17 cellular contexts compared by ENCODE assay signal in genomic region chr5:74318985-74319563, GRCh38.
DNase-seq lines count a peak whose midpoint lies in the region; ATAC-seq, FAIRE-seq and TF ChIP-seq lines count a peak whose summit lies in the region.
"Had no signal": no experiment of that assay in that cellular context is flagged by ENCODE, and none has a peak within 500 bp of the region (broad histone marks: within the 10 kb centered on the region; RNA-seq: fewer than 3 reads in every experiment).

No MANE protein-coding gene starts in this region.

- no peak for ATAC-seq in activated CD8-positive, alpha-beta T cell treated with anti-CD3 and anti-CD28 coated beads for 36 hours
- ATAC-seq in activated CD8-positive, alpha-beta T cell treated with anti-CD3 and anti-CD28 coated beads, Interleukin-2, amount 10 ng/mL, durations not matched to agents 7 days and 5 days: no peak
- ATAC-seq: pancreas had no signal

- H3K27ac Mint-ChIP-seq in activated CD8-positive, alpha-beta T cell treated with anti-CD3 and anti-CD28 coated beads for 36 hours: no peak overlapping the region
- no peak overlapping the region for H3K27ac Mint-ChIP-seq in activated CD8-positive, alpha-beta T cell treated with anti-CD3 and anti-CD28 coated beads, Interleukin-2, amount 10 ng/mL, durations not matched to agents 7 days and 5 days
- H3K27ac Mint-ChIP-seq in astrocyte (ENCODE audit: unreplicated experiment) (peak overlapping the region; percentile 96), nephron (peak overlapping the region in 2 of 3 experiments; percentile 54 to 71)

- H3K79me2 ChIP-seq in astrocyte (ENCODE audit: insufficient read depth, low read length): no peaks in the 10 kb centered on the region

- TF ChIP-seq CTCF in activated CD8-positive, alpha-beta T cell treated with anti-CD3 and anti-CD28 coated beads for 36 hours (IDR thresholded peaks at IDR 0.05): no peak
- no peak for TF ChIP-seq CTCF in astrocyte (IDR thresholded peaks at IDR 0.05; ENCODE audit: insufficient read depth, low read depth, low read length)
- TF ChIP-seq CTCF in nephron (IDR thresholded peaks at IDR 0.05; ENCODE audit: unreplicated experiment in 3 of 3): no peak

- no peaks in the 10 kb centered on the region for H3K27me3 ChIP-seq in astrocyte (ENCODE audit: insufficient read depth, low read length)
- H3K27me3 ChIP-seq: esophagus muscularis mucosa, pancreas, spleen, testis had no signal

- POLR2A ChIA-PET in activated CD8-positive, alpha-beta T cell treated with anti-CD3 and anti-CD28 coated beads for 36 hours (lab: Charles Lee): no interaction called here
- POLR2A ChIA-PET in activated CD8-positive, alpha-beta T cell treated with anti-CD3 and anti-CD28 coated beads, Interleukin-2, amount 10 ng/mL, durations not matched to agents 7 days and 5 days (lab: Charles Lee): no interaction called here

- H3K4me2 ChIP-seq in astrocyte (ENCODE audit: low read length): no peak overlapping the region

- H4K20me1 ChIP-seq in astrocyte (ENCODE audit: insufficient read depth, low read length): no peaks in the 10 kb centered on the region

- FAIRE-seq in astrocyte (lab: Jason Lieb, UNC): peak; percentile 37
- FAIRE-seq: G401.6, pancreas had no signal

- H2AFZ ChIP-seq in astrocyte (ENCODE audit: low read depth, low read length): no peak overlapping the region

- peaks cover 16% of the 10 kb centered on the region for H3K27me3 Mint-ChIP-seq in activated CD8-positive, alpha-beta T cell treated with anti-CD3 and anti-CD28 coated beads for 36 hours
- peaks cover 10% of the 10 kb centered on the region for H3K27me3 Mint-ChIP-seq in activated CD8-positive, alpha-beta T cell treated with anti-CD3 and anti-CD28 coated beads, Interleukin-2, amount 10 ng/mL, durations not matched to agents 7 days and 5 days (ENCODE audit: low read depth)
- no peaks in the 10 kb centered on the region for H3K27me3 Mint-ChIP-seq in astrocyte (ENCODE audit: low read depth, unreplicated experiment)
- peaks cover 1% of the 10 kb centered on the region for H3K27me3 Mint-ChIP-seq in nephron (ENCODE audit: low read depth)

- H3K4me1 ChIP-seq in astrocyte (ENCODE audit: insufficient read depth, low read length): peaks cover 24% of the 10 kb centered on the region
- H3K4me1 ChIP-seq: pancreas, spleen, testis had no signal

- H3K9ac ChIP-seq in astrocyte (ENCODE audit: low read length): no peak overlapping the region

- no peaks in the 10 kb centered on the region for H3K36me3 ChIP-seq in astrocyte (ENCODE audit: insufficient read depth, low read length)
- H3K36me3 ChIP-seq: esophagus muscularis mucosa, pancreas, spleen had no signal

- intact Hi-C loops in activated CD8-positive, alpha-beta T cell treated with anti-CD3 and anti-CD28 coated beads for 36 hours (cut with micrococcal nuclease): no loop called here

- H3K4me1 Mint-ChIP-seq in activated CD8-positive, alpha-beta T cell treated with anti-CD3 and anti-CD28 coated beads for 36 hours (ENCODE audit: low read depth): no peaks in the 10 kb centered on the region
- H3K4me1 Mint-ChIP-seq in activated CD8-positive, alpha-beta T cell treated with anti-CD3 and anti-CD28 coated beads, Interleukin-2, amount 10 ng/mL, durations not matched to agents 7 days and 5 days (ENCODE audit: low read depth): no peaks in the 10 kb centered on the region
- peaks cover 58% of the 10 kb centered on the region for H3K4me1 Mint-ChIP-seq in astrocyte (ENCODE audit: low read depth, unreplicated experiment)
- H3K4me1 Mint-ChIP-seq in nephron: peaks cover 10% of the 10 kb centered on the region

- H3K9me3 ChIP-seq in astrocyte (ENCODE audit: insufficient read depth, low read depth, low read length): no peaks in the 10 kb centered on the region
- H3K9me3 ChIP-seq: esophagus muscularis mucosa, pancreas, spleen, testis had no signal

- DNase-seq in activated CD8-positive, alpha-beta T cell treated with anti-CD3 and anti-CD28 coated beads for 36 hours: peak; percentile 20
- no peak for DNase-seq in activated CD8-positive, alpha-beta T cell treated with anti-CD3 and anti-CD28 coated beads, Interleukin-2, amount 10 ng/mL, durations not matched to agents 7 days and 5 days
- DNase-seq in HPDE6-E6E7 (ENCODE audit: extremely low spot score): peak; percentile 35
- peak; percentile 63 for DNase-seq in astrocyte (ENCODE audit: low read depth)
- DNase-seq in activated gamma-delta T cell (lab: John Stamatoyannopoulos, UW): no peak
- DNase-seq in SKM-1 (lab: John Stamatoyannopoulos, UW; ENCODE audit: unreplicated experiment): no peak
- DNase-seq in NCI-H2107 treated with DMSO at 0.1 percent for 48 hours (lab: John Stamatoyannopoulos, UW; ENCODE audit: unreplicated experiment): no peak
- DNase-seq: cortex of kidney, KG1, NCI-H1436, NCI-H446 treated with DMSO at 0.1 percent for 48 hours, pancreas, spleen, testis had no signal

- H3K4me3 Mint-ChIP-seq in activated CD8-positive, alpha-beta T cell treated with anti-CD3 and anti-CD28 coated beads for 36 hours: no peak overlapping the region
- H3K4me3 Mint-ChIP-seq in activated CD8-positive, alpha-beta T cell treated with anti-CD3 and anti-CD28 coated beads, Interleukin-2, amount 10 ng/mL, durations not matched to agents 7 days and 5 days: no peak overlapping the region
- H3K4me3 Mint-ChIP-seq in astrocyte (ENCODE audit: unreplicated experiment) (no peak overlapping the region), nephron (no peak overlapping the region)

- H3K36me3 Mint-ChIP-seq in activated CD8-positive, alpha-beta T cell treated with anti-CD3 and anti-CD28 coated beads for 36 hours (ENCODE audit: low read depth): no peaks in the 10 kb centered on the region
- no peaks in the 10 kb centered on the region for H3K36me3 Mint-ChIP-seq in activated CD8-positive, alpha-beta T cell treated with anti-CD3 and anti-CD28 coated beads, Interleukin-2, amount 10 ng/mL, durations not matched to agents 7 days and 5 days (ENCODE audit: low read depth)
- H3K36me3 Mint-ChIP-seq in astrocyte (ENCODE audit: low read depth, unreplicated experiment) (no peaks in the 10 kb centered on the region), nephron (ENCODE audit: low read depth) (no peaks in the 10 kb centered on the region)

- no peaks in the 10 kb centered on the region for H3K9me3 Mint-ChIP-seq in activated CD8-positive, alpha-beta T cell treated with anti-CD3 and anti-CD28 coated beads for 36 hours
- no peaks in the 10 kb centered on the region for H3K9me3 Mint-ChIP-seq in activated CD8-positive, alpha-beta T cell treated with anti-CD3 and anti-CD28 coated beads, Interleukin-2, amount 10 ng/mL, durations not matched to agents 7 days and 5 days (ENCODE audit: insufficient read depth)
- H3K9me3 Mint-ChIP-seq in astrocyte (ENCODE audit: unreplicated experiment) (no peaks in the 10 kb centered on the region), nephron (no peaks in the 10 kb centered on the region)

- H3K4me3 ChIP-seq in astrocyte (ENCODE audit: insufficient read depth, low read depth, low read length): no peak overlapping the region
- H3K4me3 ChIP-seq: esophagus muscularis mucosa, pancreas, spleen, testis had no signal

- CTCF ChIA-PET in activated CD8-positive, alpha-beta T cell treated with anti-CD3 and anti-CD28 coated beads for 36 hours (lab: Charles Lee): no interaction called here
- CTCF ChIA-PET in activated CD8-positive, alpha-beta T cell treated with anti-CD3 and anti-CD28 coated beads, Interleukin-2, amount 10 ng/mL, durations not matched to agents 7 days and 5 days (lab: Charles Lee): no interaction called here

- H3K27ac ChIP-seq in astrocyte (ENCODE audit: low read depth, low read length): no peak overlapping the region
- H3K27ac ChIP-seq: esophagus muscularis mucosa, pancreas, spleen, testis had no signal

Comparison
In these comparisons a context has a peak if more than half of its experiments do, and no peak if none do; other contexts are left out.
1. DNase-seq: peak in activated CD8-positive, alpha-beta T cell treated with anti-CD3 and anti-CD28 coated beads for 36 hours (single experiment), HPDE6-E6E7 (single experiment) and astrocyte (single experiment); none in activated CD8-positive, alpha-beta T cell treated with anti-CD3 and anti-CD28 coated beads, Interleukin-2, amount 10 ng/mL, durations not matched to agents 7 days and 5 days (single experiment), activated gamma-delta T cell (single experiment), SKM-1 (single experiment) and NCI-H2107 treated with DMSO at 0.1 percent for 48 hours (single experiment).
2. H3K27ac Mint-ChIP-seq: peak in astrocyte (single experiment) and nephron (2 of 3); none in activated CD8-positive, alpha-beta T cell treated with anti-CD3 and anti-CD28 coated beads for 36 hours (single experiment) and activated CD8-positive, alpha-beta T cell treated with anti-CD3 and anti-CD28 coated beads, Interleukin-2, amount 10 ng/mL, durations not matched to agents 7 days and 5 days (single experiment).